11 cellular contexts compared by ENCODE assay signal in the genomic region with DNA sequence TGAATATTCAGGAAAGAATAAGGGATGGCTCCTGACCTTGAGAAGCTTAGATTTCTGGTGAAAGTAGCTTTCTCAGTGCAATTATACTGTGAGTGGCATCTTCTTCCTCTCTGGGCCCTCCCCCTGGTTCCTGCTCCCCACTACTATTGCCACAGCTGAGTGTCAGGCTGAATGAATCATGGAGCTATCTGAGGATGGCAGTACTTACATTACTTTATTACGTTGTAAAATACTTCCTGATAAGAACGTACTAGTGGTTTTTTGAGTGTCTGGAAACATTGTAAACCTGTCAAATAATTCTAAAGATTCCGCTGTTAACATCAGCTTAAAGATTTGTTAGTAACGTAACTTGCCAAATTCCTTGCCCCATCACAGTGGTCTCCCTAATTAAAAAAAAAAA. TPM values are rescaled to one million over a fixed set of nuclear protein-coding genes. Genes with fewer than 3 reads are reported as not detected.
DNase-seq lines count a peak whose midpoint lies in the region; ATAC-seq, FAIRE-seq and TF ChIP-seq lines count a peak whose summit lies in the region.
"Had no signal": no experiment of that assay in that cellular context is flagged by ENCODE, and none has a peak within 500 bp of the region (broad histone marks: within the 10 kb centered on the region; RNA-seq: fewer than 3 reads in every experiment).

No MANE protein-coding gene starts in this region.

- peak; percentile 86 for DNase-seq in AG09309 (ENCODE audit: low read depth)
- DNase-seq in HS-5 (ENCODE audit: low read depth): peak; percentile 59
- peak; percentile 58 for DNase-seq in UCSD-AML1 (lab: John Stamatoyannopoulos, UW; ENCODE audit: unreplicated experiment)
- DNase-seq in kidney tubule cell (ENCODE audit: low spot score): peak; percentile 74
- DNase-seq in SW480 (ENCODE audit: low spot score): no peak
- no peak for DNase-seq in MG63
- DNase-seq in kidney: no peak
- DNase-seq: Calu3, hypothalamus had no signal

- no peak overlapping the region for H3K27ac ChIP-seq in kidney (ENCODE audit: low read depth in 2 of 2, low read length in 2 of 2)
- H3K27ac ChIP-seq: neutrophil had no signal

- FAIRE-seq in kidney (lab: Jason Lieb, UNC): no peak

- H3K36me3 ChIP-seq in MG63 (no peaks in the 10 kb centered on the region), kidney (ENCODE audit: control insufficient read depth in 1 of 2, insufficient read depth in 2 of 2, low read length in 2 of 2) (no peaks in the 10 kb centered on the region)
- H3K36me3 ChIP-seq: neutrophil had no signal

- no peak for TF ChIP-seq CTCF in AG09309 (IDR thresholded peaks at IDR 0.05; ENCODE audit: control insufficient read depth, insufficient read depth, low read depth, low read length, missing control alignments)
- TF ChIP-seq CTCF in kidney (IDR thresholded peaks at IDR 0.05; ENCODE audit: borderline replicate concordance, extremely low read depth, insufficient read depth): no peak

- H3K4me3 ChIP-seq in AG09309 (ENCODE audit: control insufficient read depth, low read depth, low read length) (no peak overlapping the region), MG63 (no peak overlapping the region), kidney (ENCODE audit: low read length in 2 of 2) (no peak overlapping the region)

- no peaks in the 10 kb centered on the region for H3K27me3 ChIP-seq in MG63
- H3K27me3 ChIP-seq: neutrophil had no signal

- ATAC-seq in GM18873 (IDR thresholded peaks at IDR 0.05; ENCODE audit: low FRiP score, unreplicated experiment): no peak

- no peak overlapping the region for H3K9ac ChIP-seq in kidney (ENCODE audit: low read length in 2 of 2)

- no peaks in the 10 kb centered on the region for H3K9me3 ChIP-seq in MG63
- H3K9me3 ChIP-seq in kidney (ENCODE audit: control insufficient read depth in 1 of 2, low read length in 2 of 2): no peaks in the 10 kb centered on the region
- H3K9me3 ChIP-seq: neutrophil had no signal

- intact Hi-C loops in kidney (cut with DNase I): no loop called here

- H3K4me1 ChIP-seq in kidney (ENCODE audit: control insufficient read depth in 1 of 2, insufficient read depth in 1 of 2, low read depth in 1 of 2, low read length in 2 of 2): peaks cover 0 to 3% of the 10 kb centered on the region in 2 donors

RNA-seq across cellular contexts. Expression of gene ARHGAP10, which starts 36.2 kb away (rescaled TPM):
- 7.7 and 15.2 TPM in 2 replicates for total RNA-seq in MG63 (2014; rRNA removed; shearing (Covaris generic); ENCODE audit: low replicate concordance)
- 20.3 TPM for total RNA-seq in kidney
- polyA plus RNA-seq in kidney (ENCODE audit: insufficient read depth, low read depth, low replicate concordance): 13.4 TPM

Comparison
In these comparisons a context has a peak if more than half of its experiments do, and no peak if none do; other contexts are left out.
1. DNase-seq: peak in AG09309 (single experiment), HS-5 (single experiment), UCSD-AML1 (single experiment) and kidney tubule cell (single experiment); none in SW480 (single experiment), MG63 (single experiment) and kidney (single experiment).